1 cellular context compared by ENCODE assay signal in the genomic region with DNA sequence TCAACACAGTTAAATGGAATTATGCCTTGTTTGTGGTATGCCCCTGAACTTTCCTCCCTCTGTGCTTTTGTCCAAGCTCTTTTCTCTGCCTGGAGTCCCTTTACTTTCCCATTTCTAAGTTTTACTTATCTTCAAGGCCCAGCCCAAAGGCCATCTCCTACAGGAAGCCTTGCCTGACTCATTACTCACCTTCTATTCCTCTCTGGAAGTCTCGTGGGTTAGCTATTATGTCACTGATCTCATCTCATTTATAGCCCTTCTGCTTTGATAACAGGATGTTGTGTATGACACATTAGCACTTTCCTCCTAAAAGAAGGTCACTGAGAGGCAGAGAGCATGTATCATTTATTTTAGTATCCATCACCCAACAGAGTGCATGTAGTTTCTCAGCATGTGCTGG.
TF ChIP-seq lines count a peak whose summit lies in the region.

No MANE protein-coding gene starts in this region.

TF ChIP-seq in HEK293, 187 proteins besides CTCF, POLR2A, EP300 and RAD21 (continued from another document and continues in another):
- TF ChIP-seq ZNF571 (tag by site-specific recombination; IDR thresholded peaks at IDR 0.05), result no peak
- TF ChIP-seq PRDM1 (tag by site-specific recombination; IDR thresholded peaks at IDR 0.05), result peak; percentile 85
- TF ChIP-seq ZNF214 (tag by site-specific recombination; IDR thresholded peaks at IDR 0.05; ENCODE audit: borderline replicate concordance), result no peak
- TF ChIP-seq ZNF274 (IDR thresholded peaks at IDR 0.05; ENCODE audit: low read length), result no peak
- no peak for TF ChIP-seq ZNF274 (tag by site-specific recombination; IDR thresholded peaks at IDR 0.05; ENCODE audit: borderline replicate concordance)
- 0 out of 2 replicates have a peak, but pooled peaks have one; percentile 35 for TF ChIP-seq INSM2 (tag by site-specific recombination; IDR thresholded peaks at IDR 0.05)
- TF ChIP-seq ZNF184 (tag by site-specific recombination; IDR thresholded peaks at IDR 0.05), result 0 out of 2 replicates have a peak, but pooled peaks have one; percentile 56
- TF ChIP-seq ZNF558 (tag by site-specific recombination; IDR thresholded peaks at IDR 0.05), result no peak
- no peak for TF ChIP-seq KLF16 (tag by site-specific recombination; IDR thresholded peaks at IDR 0.05)
- TF ChIP-seq ZNF521 (tag by site-specific recombination; IDR thresholded peaks at IDR 0.05), result no peak
- TF ChIP-seq ZNF843 (tag by site-specific recombination; IDR thresholded peaks at IDR 0.05), result peak; percentile 50; the same call in 1 of the 2 replicates
- TF ChIP-seq ZNF223 (tag by site-specific recombination; IDR thresholded peaks at IDR 0.05), result no peak
- no peak for TF ChIP-seq ZNF398 (tag by site-specific recombination; IDR thresholded peaks at IDR 0.05)
- no peak for TF ChIP-seq ZNF266 (tag by site-specific recombination; IDR thresholded peaks at IDR 0.05; ENCODE audit: low read depth)
- TF ChIP-seq ZNF112 (tag by site-specific recombination; IDR thresholded peaks at IDR 0.05), result no peak
- no peak for TF ChIP-seq ZNF302 (tag by site-specific recombination; IDR thresholded peaks at IDR 0.05; ENCODE audit: low read depth)
- TF ChIP-seq ZNF404 (tag by site-specific recombination; IDR thresholded peaks at IDR 0.05), result no peak
- TF ChIP-seq ZNF26 (tag by site-specific recombination; IDR thresholded peaks at IDR 0.05), result no peak
- peak; percentile 89 for TF ChIP-seq ZBTB21 (tag by site-specific recombination; IDR thresholded peaks at IDR 0.05)
- no peak for TF ChIP-seq ZNF777 (tag by site-specific recombination; IDR thresholded peaks at IDR 0.05; ENCODE audit: borderline replicate concordance)
- peak; percentile 28 for TF ChIP-seq SP3 (tag by site-specific recombination; IDR thresholded peaks at IDR 0.05)
- TF ChIP-seq ATF2 (tag by site-specific recombination; IDR thresholded peaks at IDR 0.05; ENCODE audit: low read depth), result peak; percentile 65; the same call in 1 of the 2 replicates
- no peak for TF ChIP-seq ZNF24 (tag by site-specific recombination; IDR thresholded peaks at IDR 0.05)
- no peak for TF ChIP-seq KLF1 (tag by site-specific recombination; IDR thresholded peaks at IDR 0.05)
- TF ChIP-seq ZNF433 (tag by site-specific recombination; IDR thresholded peaks at IDR 0.05; ENCODE audit: low read depth), result no peak
- peak; percentile 91 for TF ChIP-seq SP7 (tag by site-specific recombination; IDR thresholded peaks at IDR 0.05)
- no peak for TF ChIP-seq ZNF248 (tag by site-specific recombination; IDR thresholded peaks at IDR 0.05)
- TF ChIP-seq ZNF585B (tag by site-specific recombination; IDR thresholded peaks at IDR 0.05), result no peak
- TF ChIP-seq, protein P1, sequence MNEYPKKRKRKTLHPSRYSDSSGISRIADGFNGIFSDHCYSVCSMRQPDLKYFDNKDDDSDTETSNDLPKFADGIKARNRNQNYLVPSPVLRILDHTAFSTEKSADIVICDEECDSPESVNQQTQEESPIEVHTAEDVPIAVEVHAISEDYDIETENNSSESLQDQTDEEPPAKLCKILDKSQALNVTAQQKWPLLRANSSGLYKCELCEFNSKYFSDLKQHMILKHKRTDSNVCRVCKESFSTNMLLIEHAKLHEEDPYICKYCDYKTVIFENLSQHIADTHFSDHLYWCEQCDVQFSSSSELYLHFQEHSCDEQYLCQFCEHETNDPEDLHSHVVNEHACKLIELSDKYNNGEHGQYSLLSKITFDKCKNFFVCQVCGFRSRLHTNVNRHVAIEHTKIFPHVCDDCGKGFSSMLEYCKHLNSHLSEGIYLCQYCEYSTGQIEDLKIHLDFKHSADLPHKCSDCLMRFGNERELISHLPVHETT (tag by site-specific recombination; IDR thresholded peaks at IDR 0.05), result peak; percentile 54
- TF ChIP-seq ZNF510 (tag by site-specific recombination; IDR thresholded peaks at IDR 0.05; ENCODE audit: insufficient replicate concordance), result no peak
- peak; percentile 18; the same call in 1 of the 2 replicates for TF ChIP-seq ZNF394 (tag by site-specific recombination; IDR thresholded peaks at IDR 0.05; ENCODE audit: borderline replicate concordance)
- no peak for TF ChIP-seq ZNF776 (tag by site-specific recombination; IDR thresholded peaks at IDR 0.05; ENCODE audit: borderline replicate concordance)
- TF ChIP-seq ZNF202 (tag by site-specific recombination; IDR thresholded peaks at IDR 0.05; ENCODE audit: borderline replicate concordance), result no peak
- no peak for TF ChIP-seq GLIS2 (tag by site-specific recombination; IDR thresholded peaks at IDR 0.05)
- TF ChIP-seq ZNF140 (tag by site-specific recombination; IDR thresholded peaks at IDR 0.05), result no peak
- TF ChIP-seq MYNN (tag by site-specific recombination; IDR thresholded peaks at IDR 0.05; ENCODE audit: borderline replicate concordance), result no peak
- TF ChIP-seq, protein P2, sequence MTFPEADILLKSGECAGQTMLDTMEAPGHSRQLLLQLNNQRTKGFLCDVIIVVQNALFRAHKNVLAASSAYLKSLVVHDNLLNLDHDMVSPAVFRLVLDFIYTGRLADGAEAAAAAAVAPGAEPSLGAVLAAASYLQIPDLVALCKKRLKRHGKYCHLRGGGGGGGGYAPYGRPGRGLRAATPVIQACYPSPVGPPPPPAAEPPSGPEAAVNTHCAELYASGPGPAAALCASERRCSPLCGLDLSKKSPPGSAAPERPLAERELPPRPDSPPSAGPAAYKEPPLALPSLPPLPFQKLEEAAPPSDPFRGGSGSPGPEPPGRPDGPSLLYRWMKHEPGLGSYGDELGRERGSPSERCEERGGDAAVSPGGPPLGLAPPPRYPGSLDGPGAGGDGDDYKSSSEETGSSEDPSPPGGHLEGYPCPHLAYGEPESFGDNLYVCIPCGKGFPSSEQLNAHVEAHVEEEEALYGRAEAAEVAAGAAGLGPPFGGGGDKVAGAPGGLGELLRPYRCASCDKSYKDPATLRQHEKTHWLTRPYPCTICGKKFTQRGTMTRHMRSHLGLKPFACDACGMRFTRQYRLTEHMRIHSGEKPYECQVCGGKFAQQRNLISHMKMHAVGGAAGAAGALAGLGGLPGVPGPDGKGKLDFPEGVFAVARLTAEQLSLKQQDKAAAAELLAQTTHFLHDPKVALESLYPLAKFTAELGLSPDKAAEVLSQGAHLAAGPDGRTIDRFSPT (tag by site-specific recombination; IDR thresholded peaks at IDR 0.05), result 0 out of 2 replicates have a peak, but pooled peaks have one; percentile 35
- peak; percentile 83 for TF ChIP-seq ZNF366 (tag by site-specific recombination; conservative IDR thresholded peaks at IDR 0.05)
- TF ChIP-seq ZNF324 (tag by site-specific recombination; IDR thresholded peaks at IDR 0.05), result 0 out of 2 replicates have a peak, but pooled peaks have one; percentile 41
- 0 out of 2 replicates have a peak, but pooled peaks have one; percentile 75 for TF ChIP-seq GLI4 (tag by site-specific recombination; IDR thresholded peaks at IDR 0.05)
- TF ChIP-seq ZBTB8A (tag by site-specific recombination; IDR thresholded peaks at IDR 0.05), result no peak
- TF ChIP-seq ZNF514 (tag by site-specific recombination; IDR thresholded peaks at IDR 0.05), result no peak
- TF ChIP-seq, protein P3, sequence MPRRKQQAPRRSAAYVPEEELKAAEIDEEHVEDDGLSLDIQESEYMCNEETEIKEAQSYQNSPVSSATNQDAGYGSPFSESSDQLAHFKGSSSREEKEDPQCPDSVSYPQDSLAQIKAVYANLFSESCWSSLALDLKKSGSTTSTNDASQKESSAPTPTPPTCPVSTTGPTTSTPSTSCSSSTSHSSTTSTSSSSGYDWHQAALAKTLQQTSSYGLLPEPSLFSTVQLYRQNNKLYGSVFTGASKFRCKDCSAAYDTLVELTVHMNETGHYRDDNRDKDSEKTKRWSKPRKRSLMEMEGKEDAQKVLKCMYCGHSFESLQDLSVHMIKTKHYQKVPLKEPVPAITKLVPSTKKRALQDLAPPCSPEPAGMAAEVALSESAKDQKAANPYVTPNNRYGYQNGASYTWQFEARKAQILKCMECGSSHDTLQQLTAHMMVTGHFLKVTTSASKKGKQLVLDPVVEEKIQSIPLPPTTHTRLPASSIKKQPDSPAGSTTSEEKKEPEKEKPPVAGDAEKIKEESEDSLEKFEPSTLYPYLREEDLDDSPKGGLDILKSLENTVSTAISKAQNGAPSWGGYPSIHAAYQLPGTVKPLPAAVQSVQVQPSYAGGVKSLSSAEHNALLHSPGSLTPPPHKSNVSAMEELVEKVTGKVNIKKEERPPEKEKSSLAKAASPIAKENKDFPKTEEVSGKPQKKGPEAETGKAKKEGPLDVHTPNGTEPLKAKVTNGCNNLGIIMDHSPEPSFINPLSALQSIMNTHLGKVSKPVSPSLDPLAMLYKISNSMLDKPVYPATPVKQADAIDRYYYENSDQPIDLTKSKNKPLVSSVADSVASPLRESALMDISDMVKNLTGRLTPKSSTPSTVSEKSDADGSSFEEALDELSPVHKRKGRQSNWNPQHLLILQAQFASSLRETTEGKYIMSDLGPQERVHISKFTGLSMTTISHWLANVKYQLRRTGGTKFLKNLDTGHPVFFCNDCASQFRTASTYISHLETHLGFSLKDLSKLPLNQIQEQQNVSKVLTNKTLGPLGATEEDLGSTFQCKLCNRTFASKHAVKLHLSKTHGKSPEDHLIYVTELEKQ (tag by site-specific recombination; IDR thresholded peaks at IDR 0.05; ENCODE audit: borderline replicate concordance), result peak; percentile 60; the same call in 1 of the 2 replicates
- TF ChIP-seq ZNF600 (tag by site-specific recombination; IDR thresholded peaks at IDR 0.05), result peak; percentile 63; the same call in 1 of the 2 replicates
- TF ChIP-seq OSR2 (tag by site-specific recombination; IDR thresholded peaks at IDR 0.05), result peak; percentile 46; the same call in 1 of the 2 replicates
- peak; percentile 96 for TF ChIP-seq ZNF629 (tag by site-specific recombination; IDR thresholded peaks at IDR 0.05)
- TF ChIP-seq, protein P4, sequence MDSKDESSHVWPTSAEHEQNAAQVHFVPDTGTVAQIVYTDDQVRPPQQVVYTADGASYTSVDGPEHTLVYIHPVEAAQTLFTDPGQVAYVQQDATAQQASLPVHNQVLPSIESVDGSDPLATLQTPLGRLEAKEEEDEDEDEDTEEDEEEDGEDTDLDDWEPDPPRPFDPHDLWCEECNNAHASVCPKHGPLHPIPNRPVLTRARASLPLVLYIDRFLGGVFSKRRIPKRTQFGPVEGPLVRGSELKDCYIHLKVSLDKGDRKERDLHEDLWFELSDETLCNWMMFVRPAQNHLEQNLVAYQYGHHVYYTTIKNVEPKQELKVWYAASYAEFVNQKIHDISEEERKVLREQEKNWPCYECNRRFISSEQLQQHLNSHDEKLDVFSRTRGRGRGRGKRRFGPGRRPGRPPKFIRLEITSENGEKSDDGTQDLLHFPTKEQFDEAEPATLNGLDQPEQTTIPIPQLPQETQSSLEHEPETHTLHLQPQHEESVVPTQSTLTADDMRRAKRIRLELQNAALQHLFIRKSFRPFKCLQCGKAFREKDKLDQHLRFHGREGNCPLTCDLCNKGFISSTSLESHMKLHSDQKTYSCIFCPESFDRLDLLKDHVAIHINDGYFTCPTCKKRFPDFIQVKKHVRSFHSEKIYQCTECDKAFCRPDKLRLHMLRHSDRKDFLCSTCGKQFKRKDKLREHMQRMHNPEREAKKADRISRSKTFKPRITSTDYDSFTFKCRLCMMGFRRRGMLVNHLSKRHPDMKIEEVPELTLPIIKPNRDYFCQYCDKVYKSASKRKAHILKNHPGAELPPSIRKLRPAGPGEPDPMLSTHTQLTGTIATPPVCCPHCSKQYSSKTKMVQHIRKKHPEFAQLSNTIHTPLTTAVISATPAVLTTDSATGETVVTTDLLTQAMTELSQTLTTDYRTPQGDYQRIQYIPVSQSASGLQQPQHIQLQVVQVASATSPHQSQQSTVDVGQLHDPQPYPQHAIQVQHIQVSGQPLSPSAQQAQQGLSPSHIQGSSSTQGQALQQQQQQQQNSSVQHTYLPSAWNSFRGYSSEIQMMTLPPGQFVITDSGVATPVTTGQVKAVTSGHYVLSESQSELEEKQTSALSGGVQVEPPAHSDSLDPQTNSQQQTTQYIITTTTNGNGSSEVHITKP (tag by site-specific recombination; IDR thresholded peaks at IDR 0.05), result 0 out of 2 replicates have a peak, but pooled peaks have one; percentile 15
